23 cellular contexts compared by ENCODE assay signal in genomic region chr13:60647547-60647946, GRCh38.
"Had no signal": no experiment of that assay in that cellular context is flagged by ENCODE, and none has a peak within 500 bp of the region (broad histone marks: within the 10 kb centered on the region; RNA-seq: fewer than 3 reads in every experiment).

No MANE protein-coding gene starts in this region.

- H3K27me3 ChIP-seq: left lung, right atrium auricular region, suprapubic skin, transverse colon, upper lobe of right lung, uterus had no signal

- H3K4me1 Mint-ChIP-seq: naive thymus-derived CD4-positive, alpha-beta T cell; nephron; stimulated activated naive CD8-positive, alpha-beta T cell treated with anti-CD3 and anti-CD28 coated beads, Interleukin-15, amount 100 ng/mL, for 72 hours had no signal

- H3K9me3 ChIP-seq: left lung, prostate gland, right atrium auricular region, suprapubic skin, transverse colon, upper lobe of right lung, uterus had no signal

- ATAC-seq: effector memory CD8-positive, alpha-beta T cell; left cardiac atrium; left lung; naive thymus-derived CD4-positive, alpha-beta T cell; sciatic nerve; stimulated activated naive CD8-positive, alpha-beta T cell treated with anti-CD3 and anti-CD28 coated beads, Interleukin-15, amount 100 ng/mL, for 72 hours; upper lobe of right lung had no signal

- H3K9me3 Mint-ChIP-seq: nephron had no signal

- H3K4me3 Mint-ChIP-seq: effector memory CD8-positive, alpha-beta T cell; naive thymus-derived CD4-positive, alpha-beta T cell; nephron; stimulated activated naive CD8-positive, alpha-beta T cell treated with anti-CD3 and anti-CD28 coated beads, Interleukin-15, amount 100 ng/mL, for 72 hours had no signal

- H3K27ac Mint-ChIP-seq: effector memory CD8-positive, alpha-beta T cell; naive thymus-derived CD4-positive, alpha-beta T cell; nephron; stimulated activated naive CD8-positive, alpha-beta T cell treated with anti-CD3 and anti-CD28 coated beads, Interleukin-15, amount 100 ng/mL, for 72 hours had no signal

- H3K27ac ChIP-seq: left lung, prostate gland, right atrium auricular region, suprapubic skin, transverse colon, upper lobe of right lung, uterus had no signal

- H3K4me1 ChIP-seq: left lung, prostate gland, right atrium auricular region, suprapubic skin, transverse colon, upper lobe of right lung, uterus had no signal

- H3K4me3 ChIP-seq: left lung, prostate gland, right atrium auricular region, smooth muscle cell, suprapubic skin, transverse colon, upper lobe of right lung, uterus had no signal

- H3K4me2 ChIP-seq: smooth muscle cell had no signal

- DNase-seq: cortex of kidney; effector memory CD8-positive, alpha-beta T cell; left cardiac atrium; left lung; mesenchymal stem cell; midbrain; naive thymus-derived CD4-positive, alpha-beta T cell; nucleus accumbens; stimulated activated CD4-positive, alpha-beta T cell treated with anti-CD3 and anti-CD28 coated beads, Interleukin-12 subunit alpha, Interleukin-12 subunit beta, amount 100 ng/mL, for 4 hours; stimulated activated CD4-positive, alpha-beta T cell treated with anti-CD3 and anti-CD28 coated beads, Interleukin-1b, Interleukin-23, amount 100 ng/mL, for 48 hours; stimulated activated CD4-positive, alpha-beta T cell treated with anti-CD3 and anti-CD28 coated beads, Interleukin-4, amount 100 ng/mL, for 1 hour; stimulated activated CD8-positive, alpha-beta memory T cell treated with anti-CD3 and anti-CD28 coated beads, Interleukin-4, amount 100 ng/mL, for 48 hours; stimulated activated naive CD4-positive, alpha-beta T cell; stimulated activated naive CD8-positive, alpha-beta T cell treated with anti-CD3 and anti-CD28 coated beads, Interleukin-15, amount 100 ng/mL, for 72 hours; transverse colon; upper lobe of right lung; uterus had no signal

- H3K36me3 ChIP-seq: left lung, prostate gland, right atrium auricular region, suprapubic skin, transverse colon, upper lobe of right lung, uterus had no signal
